Comparison of ENCODE assay signal across 29 cellular contexts in genomic region chr7:40167291-40167690, GRCh38.
"Had no signal": no experiment of that assay in that cellular context is flagged by ENCODE, and none has a peak within 500 bp of the region (broad histone marks: within the 10 kb centered on the region; RNA-seq: fewer than 3 reads in every experiment).

No MANE protein-coding gene starts in this region.

- H3K27ac Mint-ChIP-seq: stimulated activated effector memory CD8-positive, alpha-beta T cell treated with anti-CD3 and anti-CD28 coated beads, Interleukin-12 subunit alpha, Interleukin-12 subunit beta, amount 100 ng/mL, for 72 hours; stimulated activated memory B cell treated with anti-CD40 and anti-IgM and Interleukin-4, amounts not matched to agents 10 μg/mL and 1 μg/mL and 100 μg/mL, for 72 hours; stimulated activated naive B cell treated with anti-CD40 and anti-IgM and Interleukin-4, amounts not matched to agents 10 μg/mL and 1 μg/mL and 100 μg/mL, for 72 hours; stimulated activated naive CD8-positive, alpha-beta T cell treated with anti-CD3 and anti-CD28 coated beads, Interleukin-15, amount 100 ng/mL, for 72 hours; stimulated activated naive CD8-positive, alpha-beta T cell treated with anti-CD3 and anti-CD28 coated beads, Interleukin-15, Interleukin-2, amounts not matched to agents 100 ng/mL and 50 ng/mL, for 24 hours; type B pancreatic cell had no signal

- H3K4me3 ChIP-seq: stomach, suprapubic skin, testis, thoracic aorta, thyroid gland, tibial artery, tibial nerve, transverse colon, upper lobe of left lung, upper lobe of right lung, uterus, vagina had no signal

- H3K4me1 ChIP-seq: stomach, suprapubic skin, testis, thyroid gland, tibial artery, tibial nerve, transverse colon, upper lobe of left lung, upper lobe of right lung, uterus, vagina had no signal

- H3K9me3 Mint-ChIP-seq: stimulated activated effector memory CD8-positive, alpha-beta T cell treated with anti-CD3 and anti-CD28 coated beads, Interleukin-12 subunit alpha, Interleukin-12 subunit beta, amount 100 ng/mL, for 72 hours; stimulated activated memory B cell treated with anti-CD40 and anti-IgM and Interleukin-4, amounts not matched to agents 10 μg/mL and 1 μg/mL and 100 μg/mL, for 72 hours; stimulated activated naive CD8-positive, alpha-beta T cell treated with anti-CD3 and anti-CD28 coated beads, Interleukin-15, amount 100 ng/mL, for 72 hours; stimulated activated naive CD8-positive, alpha-beta T cell treated with anti-CD3 and anti-CD28 coated beads, Interleukin-15, Interleukin-2, amounts not matched to agents 100 ng/mL and 50 ng/mL, for 24 hours had no signal

- DNase-seq: stimulated activated CD4-positive, alpha-beta T cell treated with anti-CD3 and anti-CD28 coated beads, Interleukin-2, amount 100 ng/mL, for 48 hours; stimulated activated CD4-positive, alpha-beta T cell treated with anti-CD3 and anti-CD28 coated beads, Interleukin-4, amount 100 ng/mL, for 1 hour; stimulated activated CD4-positive, alpha-beta T cell treated with anti-CD3 and anti-CD28 coated beads, Interleukin-4, amount 100 ng/mL, for 24 hours; stimulated activated CD4-positive, alpha-beta T cell treated with anti-CD3 and anti-CD28 coated beads, Interleukin-4, amount 100 ng/mL, for 4 hours; stimulated activated CD8-positive, alpha-beta memory T cell treated with anti-CD3 and anti-CD28 coated beads, Interleukin-4, amount 100 ng/mL, for 48 hours; stimulated activated naive B cell treated with anti-CD40 and anti-IgM and Interleukin-4, amounts not matched to agents 10 μg/mL and 1 μg/mL and 100 μg/mL, for 72 hours; stimulated activated naive CD4-positive, alpha-beta T cell; stimulated activated naive CD4-positive, alpha-beta T cell treated with Interleukin-2 at 50 U/mL for 16 hours; stimulated activated naive CD8-positive, alpha-beta T cell treated with anti-CD3 and anti-CD28 coated beads, Interleukin-15, amount 100 ng/mL, for 72 hours; stimulated activated naive CD8-positive, alpha-beta T cell treated with anti-CD3 and anti-CD28 coated beads, Interleukin-15, Interleukin-2, amounts not matched to agents 100 U/mL and 50 U/mL, for 24 hours; stomach; substantia nigra; testis; thyroid gland; tibial artery; transverse colon; trophoblast cell; upper lobe of left lung; upper lobe of right lung; uterus had no signal

- H3K9me3 ChIP-seq: stomach, suprapubic skin, testis, thoracic aorta, thyroid gland, tibial artery, tibial nerve, transverse colon, upper lobe of left lung, upper lobe of right lung, uterus, vagina had no signal

- H3K27me3 Mint-ChIP-seq: stimulated activated memory B cell treated with anti-CD40 and anti-IgM and Interleukin-4, amounts not matched to agents 10 μg/mL and 1 μg/mL and 100 μg/mL, for 72 hours; stimulated activated naive CD8-positive, alpha-beta T cell treated with anti-CD3 and anti-CD28 coated beads, Interleukin-15, amount 100 ng/mL, for 72 hours; type B pancreatic cell had no signal

- H3K4me1 Mint-ChIP-seq: stimulated activated effector memory CD8-positive, alpha-beta T cell treated with anti-CD3 and anti-CD28 coated beads, Interleukin-12 subunit alpha, Interleukin-12 subunit beta, amount 100 ng/mL, for 72 hours; stimulated activated memory B cell treated with anti-CD40 and anti-IgM and Interleukin-4, amounts not matched to agents 10 μg/mL and 1 μg/mL and 100 μg/mL, for 72 hours; stimulated activated naive B cell treated with anti-CD40 and anti-IgM and Interleukin-4, amounts not matched to agents 10 μg/mL and 1 μg/mL and 100 μg/mL, for 72 hours; stimulated activated naive CD8-positive, alpha-beta T cell treated with anti-CD3 and anti-CD28 coated beads, Interleukin-15, amount 100 ng/mL, for 72 hours had no signal

- FAIRE-seq: urothelium cell line had no signal

- H3K36me3 ChIP-seq: stomach, suprapubic skin, thoracic aorta, thyroid gland, tibial artery, tibial nerve, transverse colon, upper lobe of left lung, upper lobe of right lung, uterus, vagina had no signal

- H3K4me3 Mint-ChIP-seq: stimulated activated effector memory CD8-positive, alpha-beta T cell treated with anti-CD3 and anti-CD28 coated beads, Interleukin-12 subunit alpha, Interleukin-12 subunit beta, amount 100 ng/mL, for 72 hours; stimulated activated memory B cell treated with anti-CD40 and anti-IgM and Interleukin-4, amounts not matched to agents 10 μg/mL and 1 μg/mL and 100 μg/mL, for 72 hours; stimulated activated naive B cell treated with anti-CD40 and anti-IgM and Interleukin-4, amounts not matched to agents 10 μg/mL and 1 μg/mL and 100 μg/mL, for 72 hours; stimulated activated naive CD8-positive, alpha-beta T cell treated with anti-CD3 and anti-CD28 coated beads, Interleukin-15, amount 100 ng/mL, for 72 hours; stimulated activated naive CD8-positive, alpha-beta T cell treated with anti-CD3 and anti-CD28 coated beads, Interleukin-15, Interleukin-2, amounts not matched to agents 100 ng/mL and 50 ng/mL, for 24 hours; type B pancreatic cell had no signal

- H3K27ac ChIP-seq: stomach, suprapubic skin, testis, thoracic aorta, thyroid gland, tibial artery, tibial nerve, transverse colon, upper lobe of left lung, upper lobe of right lung, uterus, vagina had no signal

- H3K27me3 ChIP-seq: stomach, suprapubic skin, testis, thyroid gland, tibial artery, tibial nerve, transverse colon, upper lobe of left lung, upper lobe of right lung, uterus, vagina had no signal

- H3K36me3 Mint-ChIP-seq: stimulated activated effector memory CD8-positive, alpha-beta T cell treated with anti-CD3 and anti-CD28 coated beads, Interleukin-12 subunit alpha, Interleukin-12 subunit beta, amount 100 ng/mL, for 72 hours; stimulated activated memory B cell treated with anti-CD40 and anti-IgM and Interleukin-4, amounts not matched to agents 10 μg/mL and 1 μg/mL and 100 μg/mL, for 72 hours; stimulated activated naive B cell treated with anti-CD40 and anti-IgM and Interleukin-4, amounts not matched to agents 10 μg/mL and 1 μg/mL and 100 μg/mL, for 72 hours; type B pancreatic cell had no signal
